Comparison of ENCODE assay signal across 1 cellular context in the genomic region with DNA sequence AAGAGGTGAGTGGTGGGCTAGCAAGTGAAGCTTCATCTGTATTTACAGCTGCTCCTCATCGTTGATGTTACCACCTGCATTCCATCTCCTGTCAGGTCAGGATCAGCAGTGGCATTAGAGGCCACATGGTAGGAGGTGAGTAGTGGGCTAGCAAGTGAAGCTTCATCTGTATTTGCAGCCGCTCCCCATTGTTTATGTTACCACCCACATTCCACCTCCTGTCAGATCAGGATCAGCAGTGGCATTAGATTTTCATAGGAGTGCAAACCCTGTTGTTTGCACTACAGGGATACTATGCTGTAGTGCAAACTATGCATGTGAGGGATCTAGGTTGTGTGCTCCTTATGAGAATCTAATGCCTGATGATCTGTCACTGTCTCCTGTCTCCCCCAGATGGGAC.
TF ChIP-seq lines count a peak whose summit lies in the region.

No MANE protein-coding gene starts in this region.

TF ChIP-seq in SK-N-SH treated with all-trans-retinoic acid at 6 μM for 48 hours, 23 proteins besides CTCF, POLR2A, EP300 and RAD21 (continued from another document):
- TF ChIP-seq CSDC2 (CRISPR knock-in tag; IDR thresholded peaks at IDR 0.05) (no peak), ISL1 (CRISPR knock-in tag; IDR thresholded peaks at IDR 0.05) (no peak), ESRRG (CRISPR knock-in tag; IDR thresholded peaks at IDR 0.05) (no peak)
- TF ChIP-seq, protein P1, sequence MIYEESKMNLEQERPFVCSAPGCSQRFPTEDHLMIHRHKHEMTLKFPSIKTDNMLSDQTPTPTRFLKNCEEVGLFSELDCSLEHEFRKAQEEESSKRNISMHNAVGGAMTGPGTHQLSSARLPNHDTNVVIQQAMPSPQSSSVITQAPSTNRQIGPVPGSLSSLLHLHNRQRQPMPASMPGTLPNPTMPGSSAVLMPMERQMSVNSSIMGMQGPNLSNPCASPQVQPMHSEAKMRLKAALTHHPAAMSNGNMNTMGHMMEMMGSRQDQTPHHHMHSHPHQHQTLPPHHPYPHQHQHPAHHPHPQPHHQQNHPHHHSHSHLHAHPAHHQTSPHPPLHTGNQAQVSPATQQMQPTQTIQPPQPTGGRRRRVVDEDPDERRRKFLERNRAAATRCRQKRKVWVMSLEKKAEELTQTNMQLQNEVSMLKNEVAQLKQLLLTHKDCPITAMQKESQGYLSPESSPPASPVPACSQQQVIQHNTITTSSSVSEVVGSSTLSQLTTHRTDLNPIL (CRISPR knock-in tag; IDR thresholded peaks at IDR 0.05; ENCODE audit: low read depth), result no peak
TF ChIP-seq in SK-N-SH treated with all-trans-retinoic acid at 6 μM for 48 hours: peak in this region for 0.
